In the genomic region with DNA sequence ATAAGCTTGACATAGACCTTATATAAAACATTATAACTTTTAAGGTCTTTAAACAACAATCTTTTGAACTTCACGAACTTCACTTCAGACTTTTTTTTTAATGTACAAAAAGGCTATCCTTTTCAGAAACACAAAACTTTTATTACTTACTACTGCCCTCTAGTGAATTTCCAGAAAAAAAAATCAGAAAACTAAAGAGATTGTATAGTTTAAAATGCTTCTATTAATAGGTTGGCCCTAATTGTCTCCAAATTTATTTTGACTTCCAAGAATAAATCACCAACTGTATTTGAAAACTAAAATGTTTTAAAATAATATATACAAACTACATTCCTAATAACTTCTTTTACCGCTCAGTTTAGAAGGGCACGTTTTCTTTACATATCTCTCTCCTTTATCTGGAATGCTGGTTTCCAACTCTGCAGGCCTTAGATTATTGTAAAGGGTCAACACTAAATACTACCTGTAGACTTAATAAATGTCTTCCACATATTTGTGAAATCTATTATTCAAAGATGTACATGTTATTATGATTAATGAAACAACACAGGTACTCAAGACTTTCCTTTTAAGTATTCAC, we compare ENCODE assay signal across 8 cellular contexts.
DNase-seq lines count a peak whose midpoint lies in the region; ATAC-seq, FAIRE-seq and TF ChIP-seq lines count a peak whose summit lies in the region.

No MANE protein-coding gene starts in this region.

- peak; percentile 41; the same call in 1 of the 2 replicates for TF ChIP-seq CTCF in RWPE1 (conservative IDR thresholded peaks at IDR 0.05; ENCODE audit: low read depth)

- POLR2A ChIA-PET in RWPE1 (lab: Yijun Ruan, JAX; ENCODE audit: low non-redundant PET) = no interaction called here

- no peak overlapping the region for H3K27ac ChIP-seq in RWPE1

- CTCF ChIA-PET in RWPE1 (lab: Yijun Ruan, JAX) = interaction anchor here (0.6 to 1.0 kb wide), 7 partner anchors 9 to 565 kb away, joined by 3 read pairs; no protein-coding TSS in a partner anchor

- FAIRE-seq in GM18507 (lab: Jason Lieb, UNC) (peak; percentile 38), islet of Langerhans (lab: Jason Lieb, UNC) (peak; percentile 96)

- peak; percentile 8 for DNase-seq in AG20443 (ENCODE audit: low spot score)
- DNase-seq in GM18507 (ENCODE audit: extremely low spot score, insufficient read length, low read depth) = no peak
- DNase-seq in RWPE1 (ENCODE audit: low spot score) = peak; percentile 2
- DNase-seq in SKM-1 treated with dmso at 0.1 percent for 144 hours (lab: John Stamatoyannopoulos, UW; ENCODE audit: unreplicated experiment) = no peak
- no peak for DNase-seq in NCI-H1417 treated with DMSO at 0.1 percent for 48 hours (lab: John Stamatoyannopoulos, UW)

- no peak for ATAC-seq in HG03378 (IDR thresholded peaks at IDR 0.05; ENCODE audit: unreplicated experiment)
- no peak for ATAC-seq in GM21717 (IDR thresholded peaks at IDR 0.05; ENCODE audit: unreplicated experiment)

Comparison
In these comparisons a context has a peak if more than half of its experiments do, and no peak if none do; other contexts are left out.
1. DNase-seq: peak in AG20443 (single experiment) and RWPE1 (single experiment); none in GM18507 (single experiment), SKM-1 treated with dmso at 0.1 percent for 144 hours (single experiment) and NCI-H1417 treated with DMSO at 0.1 percent for 48 hours (single experiment).